In genomic region chr12:6923851-6924250, GRCh38 we compare ENCODE assay signal across 1 cellular context.
TF ChIP-seq lines count a peak whose summit lies in the region.

No MANE protein-coding gene starts in this region.

TF ChIP-seq in GM12878, 131 proteins besides CTCF, POLR2A, EP300 and RAD21:
- TF ChIP-seq BACH1 (IDR thresholded peaks at IDR 0.05; ENCODE audit: borderline replicate concordance), result no peak
- TF ChIP-seq MXI1 (IDR thresholded peaks at IDR 0.05; ENCODE audit: low read depth, low read length), result 0 out of 2 replicates have a peak, but pooled peaks have one; percentile 23
TF ChIP-seq in GM12878: peak in this region for 1.
